In the genomic region with DNA sequence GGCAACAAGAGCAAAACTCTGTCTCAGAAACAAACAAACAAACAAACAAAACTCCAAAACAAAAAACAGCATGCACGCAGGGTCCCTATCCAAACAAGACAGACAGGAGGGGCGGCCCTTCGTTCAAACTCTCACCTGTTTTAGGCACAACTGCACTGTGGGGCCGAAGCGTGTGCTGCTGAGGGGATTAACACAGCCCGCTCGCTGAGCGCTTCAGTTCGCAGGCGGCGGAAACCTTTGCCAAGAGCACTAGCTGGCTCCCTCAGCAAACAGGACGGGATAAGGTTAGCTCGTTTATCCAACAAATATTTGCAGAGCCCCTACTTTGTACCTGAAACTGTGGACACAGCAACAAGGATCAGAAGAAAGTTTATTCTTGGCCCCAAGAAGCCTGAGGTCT, we compare ENCODE assay signal across 19 cellular contexts. TPM values are rescaled to one million over a fixed set of nuclear protein-coding genes. Genes with fewer than 3 reads are reported as not detected.
A peak's percentile ranks its signal among the peaks of the same experiment; 100 is the strongest.
DNase-seq lines count a peak whose midpoint lies in the region; ATAC-seq and TF ChIP-seq lines count a peak whose summit lies in the region.
"Had no signal": no experiment of that assay in that cellular context is flagged by ENCODE, and none has a peak within 500 bp of the region (broad histone marks: within the 10 kb centered on the region; RNA-seq: fewer than 3 reads in every experiment).

No MANE protein-coding gene starts in this region.

- intact Hi-C loops in heart right ventricle (cut with DNase I): loop anchor here in 6 of 10 donors (5.0 kb wide), 3 partner anchors 37 to 107 kb away; a partner anchor contains a TSS
- intact Hi-C loops in cardiac septum (cut with DNase I): loop anchor here (5.0 kb wide), 3 partner anchors 37 to 92 kb away; a partner anchor contains a TSS
- intact Hi-C loops in transverse colon (cut with DNase I; ENCODE audit: low total_unique reads): loop anchor here (5.0 kb wide), 1 partner anchor 107 kb away; no protein-coding TSS in a partner anchor

- H3K9me3 ChIP-seq in heart right ventricle: no peaks in the 10 kb centered on the region
- H3K9me3 ChIP-seq in transverse colon: no peaks in the 10 kb centered on the region
- H3K9me3 ChIP-seq: BE2C had no signal

- H3K36me3 ChIP-seq in heart right ventricle (peaks cover 0 to 68% (median 27%) of the 10 kb centered on the region in 9 donors), transverse colon (peaks cover 0 to 20% (median 4%) of the 10 kb centered on the region in 4 donors)

- no peak for TF ChIP-seq EP300 in transverse colon (IDR thresholded peaks at IDR 0.05; ENCODE audit: low read depth)

- peaks cover 12% of the 10 kb centered on the region for H3K27me3 Mint-ChIP-seq in glutamatergic neuron (ENCODE audit: unreplicated experiment)
- H3K27me3 Mint-ChIP-seq: CD4-positive, alpha-beta T cell; IgD-negative memory B cell had no signal

- H3K4me1 Mint-ChIP-seq in glutamatergic neuron (ENCODE audit: low read depth, unreplicated experiment): peaks cover 39% of the 10 kb centered on the region

- H3K27me3 ChIP-seq in heart right ventricle: no peaks in the 10 kb centered on the region
- no peaks in the 10 kb centered on the region for H3K27me3 ChIP-seq in transverse colon
- H3K27me3 ChIP-seq: BE2C had no signal

- no peak for TF ChIP-seq POLR2A in transverse colon (IDR thresholded peaks at IDR 0.05)

- H3K4me3 ChIP-seq in heart right ventricle (no peak overlapping the region), transverse colon (no peak overlapping the region)
- H3K4me3 ChIP-seq: PC-9 had no signal

- DNase-seq in heart right ventricle: no peak
- DNase-seq in cardiac septum (ENCODE audit: low spot score): no peak
- DNase-seq in NCI-H1092 (lab: John Stamatoyannopoulos, UW): peak; percentile 13
- no peak for DNase-seq in glutamatergic neuron
- DNase-seq in transverse colon: no peak
- no peak for DNase-seq in DMS153 treated with DMSO at 0.1 percent for 48 hours (lab: John Stamatoyannopoulos, UW; ENCODE audit: unreplicated experiment)
- DNase-seq: BE2C; Calu3; CD4-positive, alpha-beta T cell; DMS79; NCI-H1417 treated with DMSO at 0.1 percent for 48 hours; NCI-H1930; NCI-H510A; NCI-H774; PC-9 had no signal

- peaks cover under 1 to 41% (median 10%) of the 10 kb centered on the region in 9 donors for H3K4me1 ChIP-seq in heart right ventricle
- peaks cover 0 to 3% (median under 1%) of the 10 kb centered on the region in 4 donors for H3K4me1 ChIP-seq in transverse colon

- peak overlapping the region in 9 of 10 donors; percentile 44 to 93 (median 82) for H3K27ac ChIP-seq in heart right ventricle
- H3K27ac ChIP-seq in transverse colon: peak overlapping the region in 3 of 4 donors; percentile 52 to 57 (median 55)
- H3K27ac ChIP-seq: HL-60, PC-9 had no signal

- 76 to 84% methylated on average over 13 of the region's 13 CpGs for WGBS in heart right ventricle, 2 donors
- WGBS in transverse colon (ENCODE audit: low coverage in 1 of 2), 2 donors: 97% methylated on average over 13 of the region's 13 CpGs; no CpG with 5 or more reads in 1 of the 2 donors

- no peak overlapping the region for H3K4me3 Mint-ChIP-seq in glutamatergic neuron (ENCODE audit: unreplicated experiment)
- H3K4me3 Mint-ChIP-seq: CD4-positive, alpha-beta T cell; IgD-negative memory B cell had no signal

- peak overlapping the region; percentile 55 for H3K27ac Mint-ChIP-seq in glutamatergic neuron (ENCODE audit: unreplicated experiment)
- H3K27ac Mint-ChIP-seq: CD4-positive, alpha-beta T cell had no signal

- in situ Hi-C loops in transverse colon (cut with MboI; ENCODE audit: low pct_ligation_motif_present in 1 of 4, low pct_unique_long_range_greater_than_20kb in 1 of 4, low sequenced_read_pairs in 3 of 4): no loop called here

- peaks cover 5% of the 10 kb centered on the region for H3K36me3 Mint-ChIP-seq in glutamatergic neuron (ENCODE audit: unreplicated experiment)

- H3K9me3 Mint-ChIP-seq in glutamatergic neuron (ENCODE audit: unreplicated experiment): peaks cover 7% of the 10 kb centered on the region
- H3K9me3 Mint-ChIP-seq: CD4-positive, alpha-beta T cell; IgD-negative memory B cell had no signal

- ATAC-seq in heart right ventricle: no peak
- no peak for ATAC-seq in HG03039 (IDR thresholded peaks at IDR 0.05; ENCODE audit: unreplicated experiment)
- ATAC-seq: HCT116 had no signal

- TF ChIP-seq CTCF in heart right ventricle (IDR thresholded peaks at IDR 0.05) (no peak), glutamatergic neuron (IDR thresholded peaks at IDR 0.05; ENCODE audit: partially characterized antibody, unreplicated experiment) (no peak), transverse colon (IDR thresholded peaks at IDR 0.05) (no peak)

RNA-seq across cellular contexts. Expression of a gene that starts 1.6 kb away (rescaled TPM):
- total RNA-seq in heart right ventricle: 100 to 1,000 TPM; 381 to 939 (median 762) TPM
- polyA plus RNA-seq in heart right ventricle: 100 to 1,000 TPM; 163 to 192 TPM
- total RNA-seq in cardiac septum: 480 TPM
- total RNA-seq in glutamatergic neuron (ENCODE audit: unreplicated experiment): 20.7 TPM
- 10 to 100 TPM in 1 of 4 donors, 1 to 10 TPM in 3; 4.1 to 10.2 (median 5.9) TPM for total RNA-seq in transverse colon

RNA-seq across cellular contexts. Expression of a gene that starts 35.6 kb away (rescaled TPM):
- total RNA-seq in heart right ventricle (100 to 1,000 TPM in 9 of 10 donors, 10 to 100 TPM in 1; 97.7 to 307 (median 225) TPM), cardiac septum (134 TPM), glutamatergic neuron (ENCODE audit: unreplicated experiment) (97.7 TPM), transverse colon (10 to 100 TPM; 18.7 to 28.4 (median 20.2) TPM)
- polyA plus RNA-seq in heart right ventricle: 10 to 100 TPM; 40.9 to 73.3 TPM

Comparison
In these comparisons a context has a peak if more than half of its experiments do, and no peak if none do; other contexts are left out.
1. RNA of a gene that starts 1.6 kb away (total RNA-seq): 381 to 939 TPM in heart right ventricle and 480 TPM in cardiac septum (single experiment); 20.7 TPM in glutamatergic neuron (single experiment) and 4.1 to 10.2 TPM in transverse colon; every median in the first group is over 10 times any median in the second.